3 cellular contexts compared by ENCODE assay signal in genomic region chr3:63437858-63438257, GRCh38.
TF ChIP-seq lines count a peak whose summit lies in the region.

No MANE protein-coding gene starts in this region.

TF ChIP-seq in A549, 52 proteins besides CTCF, POLR2A, EP300 and RAD21:
- peak; percentile 46 for TF ChIP-seq MAFK (IDR thresholded peaks at IDR 0.05; ENCODE audit: partially characterized antibody)
- TF ChIP-seq CHD4 (IDR thresholded peaks at IDR 0.05; ENCODE audit: borderline replicate concordance), result no peak

TF ChIP-seq in IMR-90, 13 proteins besides CTCF, POLR2A, EP300 and RAD21:
- TF ChIP-seq ELK1 (IDR thresholded peaks at IDR 0.05; ENCODE audit: borderline replicate concordance, low read depth, low read length) (no peak), MAFK (IDR thresholded peaks at IDR 0.05; ENCODE audit: low read depth, low read length) (peak; percentile 71)

TF ChIP-seq in K562, 482 proteins besides CTCF, POLR2A, EP300 and RAD21:
- TF ChIP-seq MAFF (IDR thresholded peaks at IDR 0.05; ENCODE audit: low read length) (0 out of 2 replicates have a peak, but pooled peaks have one; percentile 9), ZNF316 (IDR thresholded peaks at IDR 0.05) (0 out of 2 replicates have a peak, but pooled peaks have one; percentile 14), BCL6 (CRISPR knock-in tag; IDR thresholded peaks at IDR 0.05) (no peak)
- TF ChIP-seq, protein P1, sequence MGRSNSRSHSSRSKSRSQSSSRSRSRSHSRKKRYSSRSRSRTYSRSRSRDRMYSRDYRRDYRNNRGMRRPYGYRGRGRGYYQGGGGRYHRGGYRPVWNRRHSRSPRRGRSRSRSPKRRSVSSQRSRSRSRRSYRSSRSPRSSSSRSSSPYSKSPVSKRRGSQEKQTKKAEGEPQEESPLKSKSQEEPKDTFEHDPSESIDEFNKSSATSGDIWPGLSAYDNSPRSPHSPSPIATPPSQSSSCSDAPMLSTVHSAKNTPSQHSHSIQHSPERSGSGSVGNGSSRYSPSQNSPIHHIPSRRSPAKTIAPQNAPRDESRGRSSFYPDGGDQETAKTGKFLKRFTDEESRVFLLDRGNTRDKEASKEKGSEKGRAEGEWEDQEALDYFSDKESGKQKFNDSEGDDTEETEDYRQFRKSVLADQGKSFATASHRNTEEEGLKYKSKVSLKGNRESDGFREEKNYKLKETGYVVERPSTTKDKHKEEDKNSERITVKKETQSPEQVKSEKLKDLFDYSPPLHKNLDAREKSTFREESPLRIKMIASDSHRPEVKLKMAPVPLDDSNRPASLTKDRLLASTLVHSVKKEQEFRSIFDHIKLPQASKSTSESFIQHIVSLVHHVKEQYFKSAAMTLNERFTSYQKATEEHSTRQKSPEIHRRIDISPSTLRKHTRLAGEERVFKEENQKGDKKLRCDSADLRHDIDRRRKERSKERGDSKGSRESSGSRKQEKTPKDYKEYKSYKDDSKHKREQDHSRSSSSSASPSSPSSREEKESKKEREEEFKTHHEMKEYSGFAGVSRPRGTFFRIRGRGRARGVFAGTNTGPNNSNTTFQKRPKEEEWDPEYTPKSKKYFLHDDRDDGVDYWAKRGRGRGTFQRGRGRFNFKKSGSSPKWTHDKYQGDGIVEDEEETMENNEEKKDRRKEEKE (IDR thresholded peaks at IDR 0.05; ENCODE audit: borderline replicate concordance in 1 of 2, control insufficient read depth in 1 of 2, low read depth in 2 of 2, low read length in 1 of 2), result no peak
- TF ChIP-seq, protein P2, sequence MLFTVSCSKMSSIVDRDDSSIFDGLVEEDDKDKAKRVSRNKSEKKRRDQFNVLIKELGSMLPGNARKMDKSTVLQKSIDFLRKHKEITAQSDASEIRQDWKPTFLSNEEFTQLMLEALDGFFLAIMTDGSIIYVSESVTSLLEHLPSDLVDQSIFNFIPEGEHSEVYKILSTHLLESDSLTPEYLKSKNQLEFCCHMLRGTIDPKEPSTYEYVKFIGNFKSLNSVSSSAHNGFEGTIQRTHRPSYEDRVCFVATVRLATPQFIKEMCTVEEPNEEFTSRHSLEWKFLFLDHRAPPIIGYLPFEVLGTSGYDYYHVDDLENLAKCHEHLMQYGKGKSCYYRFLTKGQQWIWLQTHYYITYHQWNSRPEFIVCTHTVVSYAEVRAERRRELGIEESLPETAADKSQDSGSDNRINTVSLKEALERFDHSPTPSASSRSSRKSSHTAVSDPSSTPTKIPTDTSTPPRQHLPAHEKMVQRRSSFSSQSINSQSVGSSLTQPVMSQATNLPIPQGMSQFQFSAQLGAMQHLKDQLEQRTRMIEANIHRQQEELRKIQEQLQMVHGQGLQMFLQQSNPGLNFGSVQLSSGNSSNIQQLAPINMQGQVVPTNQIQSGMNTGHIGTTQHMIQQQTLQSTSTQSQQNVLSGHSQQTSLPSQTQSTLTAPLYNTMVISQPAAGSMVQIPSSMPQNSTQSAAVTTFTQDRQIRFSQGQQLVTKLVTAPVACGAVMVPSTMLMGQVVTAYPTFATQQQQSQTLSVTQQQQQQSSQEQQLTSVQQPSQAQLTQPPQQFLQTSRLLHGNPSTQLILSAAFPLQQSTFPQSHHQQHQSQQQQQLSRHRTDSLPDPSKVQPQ (CRISPR knock-in tag; IDR thresholded peaks at IDR 0.05; ENCODE audit: borderline replicate concordance), result no peak
